Comparison of ENCODE assay signal across 31 cellular contexts in the genomic region with DNA sequence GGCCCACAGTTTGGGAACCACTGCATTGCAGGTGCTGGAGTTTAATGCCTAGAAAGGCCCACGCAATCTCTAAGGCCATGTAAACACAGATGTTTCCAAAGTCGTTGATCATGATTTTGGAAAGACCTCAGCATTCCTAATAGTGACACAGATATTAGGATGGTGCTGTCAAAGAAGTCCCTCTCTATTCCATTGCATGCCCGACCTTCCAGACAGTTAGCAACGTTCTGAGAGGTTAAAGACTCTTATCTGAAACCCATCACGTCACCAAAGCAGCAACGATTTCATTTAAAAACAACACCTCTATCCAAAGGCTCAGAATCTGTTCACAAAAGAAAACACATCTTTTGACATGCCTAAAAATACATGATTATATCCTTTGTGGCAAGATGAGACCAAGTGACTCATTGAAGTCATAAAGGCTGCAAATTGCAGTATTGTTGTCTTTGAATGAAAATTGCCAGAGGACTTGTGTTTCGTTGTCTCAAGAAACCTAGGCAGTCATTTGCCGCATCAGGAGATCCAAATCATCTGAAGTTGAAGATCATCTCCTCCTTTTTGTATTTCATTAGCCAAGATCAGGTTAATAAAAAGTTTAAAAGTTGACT.
DNase-seq lines count a peak whose midpoint lies in the region; ATAC-seq and TF ChIP-seq lines count a peak whose summit lies in the region.
"Had no signal": no experiment of that assay in that cellular context is flagged by ENCODE, and none has a peak within 500 bp of the region (broad histone marks: within the 10 kb centered on the region; RNA-seq: fewer than 3 reads in every experiment).

No MANE protein-coding gene starts in this region.

- peaks cover 4% of the 10 kb centered on the region for H3K9me3 Mint-ChIP-seq in mesothelial cell of epicardium

- peaks cover 79% of the 10 kb centered on the region for H3K4me1 Mint-ChIP-seq in mesothelial cell of epicardium
- H3K4me1 Mint-ChIP-seq: activated naive CD4-positive, alpha-beta T cell treated with anti-CD3 and anti-CD28 coated beads, Interleukin-2, amount 50 U/mL, for 24 hours; naive thymus-derived CD4-positive, alpha-beta T cell had no signal

- peak overlapping the region; percentile 92 for H3K27ac Mint-ChIP-seq in mesothelial cell of epicardium
- H3K27ac Mint-ChIP-seq: activated CD8-positive, alpha-beta T cell treated with anti-CD3 and anti-CD28 coated beads for 36 hours; activated naive CD4-positive, alpha-beta T cell treated with anti-CD3 and anti-CD28 coated beads, Interleukin-2, amount 50 U/mL, for 24 hours; naive thymus-derived CD4-positive, alpha-beta T cell; stimulated activated naive CD8-positive, alpha-beta T cell treated with anti-CD3 and anti-CD28 coated beads, Interleukin-15, Interleukin-2, amounts not matched to agents 100 ng/mL and 50 ng/mL, for 24 hours had no signal

- H3K4me1 ChIP-seq in HEK293 (ENCODE audit: control insufficient read depth, insufficient read depth, low read length) (peaks cover 21% of the 10 kb centered on the region), suprapubic skin (no peaks in the 10 kb centered on the region), upper lobe of left lung (peaks cover 0 to 2% (median 0%) of the 10 kb centered on the region in 4 donors)
- H3K4me1 ChIP-seq: BLaER1, heart left ventricle had no signal

- no peak for TF ChIP-seq POLR2A in suprapubic skin (IDR thresholded peaks at IDR 0.05)
- no peak for TF ChIP-seq POLR2A in upper lobe of left lung (IDR thresholded peaks at IDR 0.05)

- WGBS in suprapubic skin, result 48% methylated on average over 8 of the region's 8 CpGs
- WGBS in upper lobe of left lung, 2 donors, result 64 to 65% methylated on average over 8 of the region's 8 CpGs

- H3K4me3 ChIP-seq in HEK293 (ENCODE audit: low read depth, low read length), result no peak overlapping the region
- no peak overlapping the region for H3K4me3 ChIP-seq in astrocyte of the spinal cord (ENCODE audit: low read depth, low read length)
- no peak overlapping the region for H3K4me3 ChIP-seq in suprapubic skin
- H3K4me3 ChIP-seq in upper lobe of left lung, result no peak overlapping the region
- H3K4me3 ChIP-seq: BLaER1, coronary artery, heart left ventricle, PC-9, thoracic aorta had no signal

- no peaks in the 10 kb centered on the region for H3K36me3 ChIP-seq in HEK293 (ENCODE audit: control insufficient read depth in 2 of 2, insufficient read depth in 1 of 2, low read length in 2 of 2)
- H3K36me3 ChIP-seq in suprapubic skin, result no peaks in the 10 kb centered on the region
- H3K36me3 ChIP-seq in upper lobe of left lung, result no peaks in the 10 kb centered on the region
- H3K36me3 ChIP-seq: BLaER1, heart left ventricle, thoracic aorta had no signal

- TF ChIP-seq CTCF in HEK293 (tag by site-specific recombination; IDR thresholded peaks at IDR 0.05) (no peak), astrocyte of the spinal cord (IDR thresholded peaks at IDR 0.05; ENCODE audit: low read depth, low read length) (no peak), mesothelial cell of epicardium (IDR thresholded peaks at IDR 0.05; ENCODE audit: unreplicated experiment) (no peak), suprapubic skin (IDR thresholded peaks at IDR 0.05) (no peak), upper lobe of left lung (IDR thresholded peaks at IDR 0.05) (no peak)

- TF ChIP-seq EP300 in suprapubic skin (IDR thresholded peaks at IDR 0.05) (no peak), upper lobe of left lung (IDR thresholded peaks at IDR 0.05) (no peak)

- DNase-seq in astrocyte of the spinal cord (ENCODE audit: low read depth, low spot score) (peak; percentile 12), mesothelial cell of epicardium (ENCODE audit: low spot score in 2 of 2, unreplicated experiment in 2 of 2) (no peak), suprapubic skin (ENCODE audit: low spot score in 2 of 2) (no peak), NCI-H1436 (lab: John Stamatoyannopoulos, UW) (no peak), upper lobe of left lung (no peak)
- DNase-seq: activated CD4-positive, alpha-beta T cell treated with anti-CD3 and anti-CD28 coated beads for 1 hour; activated CD8-positive, alpha-beta T cell treated with anti-CD3 and anti-CD28 coated beads for 36 hours; DMS153; effector CD8-positive, alpha-beta T cell; erythroblast; foreskin melanocyte; H7; heart left ventricle; midbrain; naive thymus-derived CD4-positive, alpha-beta T cell; NCI-H1417 treated with DMSO at 0.1 percent for 48 hours; NCI-H2081 treated with DMSO at 0.1 percent for 48 hours; NCI-H345; NCI-H69; occipital lobe; PC-9; SHP77 treated with DMSO at 0.1 percent for 48 hours; stimulated activated CD4-positive, alpha-beta T cell treated with anti-CD3 and anti-CD28 coated beads, Interleukin-1b, Interleukin-23, amount 100 ng/mL, for 48 hours had no signal

- ATAC-seq in HG02840 (IDR thresholded peaks at IDR 0.05; ENCODE audit: low FRiP score, unreplicated experiment) (no peak), upper lobe of left lung (ENCODE audit: low FRiP score in 2 of 2) (no peak)
- ATAC-seq: activated CD8-positive, alpha-beta T cell treated with anti-CD3 and anti-CD28 coated beads for 36 hours; heart left ventricle; naive thymus-derived CD4-positive, alpha-beta T cell had no signal

- CTCF ChIA-PET in HEK293 (lab: Yijun Ruan, JAX), result no interaction called here

- H3K4me3 Mint-ChIP-seq in mesothelial cell of epicardium, result no peak overlapping the region
- H3K4me3 Mint-ChIP-seq: activated CD8-positive, alpha-beta T cell treated with anti-CD3 and anti-CD28 coated beads for 36 hours; activated naive CD4-positive, alpha-beta T cell treated with anti-CD3 and anti-CD28 coated beads, Interleukin-2, amount 50 U/mL, for 24 hours; naive thymus-derived CD4-positive, alpha-beta T cell; stimulated activated naive CD8-positive, alpha-beta T cell treated with anti-CD3 and anti-CD28 coated beads, Interleukin-15, Interleukin-2, amounts not matched to agents 100 ng/mL and 50 ng/mL, for 24 hours had no signal

- in situ Hi-C loops in astrocyte of the spinal cord (cut with HindIII; ENCODE audit: low sequenced_read_pairs), result no loop called here

- H3K9me3 ChIP-seq in HEK293 (ENCODE audit: control insufficient read depth, insufficient read depth, low read depth, low read length) (no peaks in the 10 kb centered on the region; the same call in 1 of the 2 replicates), suprapubic skin (no peaks in the 10 kb centered on the region), upper lobe of left lung (no peaks in the 10 kb centered on the region)
- H3K9me3 ChIP-seq: heart left ventricle, thoracic aorta had no signal

- H3K27me3 Mint-ChIP-seq in mesothelial cell of epicardium (ENCODE audit: low read depth), result no peaks in the 10 kb centered on the region
- H3K27me3 Mint-ChIP-seq: activated CD8-positive, alpha-beta T cell treated with anti-CD3 and anti-CD28 coated beads for 36 hours; stimulated activated naive CD8-positive, alpha-beta T cell treated with anti-CD3 and anti-CD28 coated beads, Interleukin-15, Interleukin-2, amounts not matched to agents 100 ng/mL and 50 ng/mL, for 24 hours had no signal

- peaks cover 3% of the 10 kb centered on the region for H3K36me3 Mint-ChIP-seq in mesothelial cell of epicardium
- H3K36me3 Mint-ChIP-seq: activated naive CD4-positive, alpha-beta T cell treated with anti-CD3 and anti-CD28 coated beads, Interleukin-2, amount 50 U/mL, for 24 hours; naive thymus-derived CD4-positive, alpha-beta T cell had no signal

- peaks cover 3% of the 10 kb centered on the region for H3K27me3 ChIP-seq in suprapubic skin
- H3K27me3 ChIP-seq in upper lobe of left lung, result no peaks in the 10 kb centered on the region
- H3K27me3 ChIP-seq: BLaER1, heart left ventricle had no signal

- peak overlapping the region; percentile 21 for H3K27ac ChIP-seq in HEK293 (ENCODE audit: extremely low read depth, low read depth, low read length)
- H3K27ac ChIP-seq in suprapubic skin, result peak overlapping the region; percentile 5
- H3K27ac ChIP-seq in upper lobe of left lung, result no peak overlapping the region
- H3K27ac ChIP-seq: BLaER1, coronary artery, heart left ventricle, KMS-11, PC-9, thoracic aorta had no signal

- POLR2A ChIA-PET in HEK293 (lab: Yijun Ruan, JAX), result no interaction called here

TF ChIP-seq in HEK293, 187 proteins besides CTCF, POLR2A, EP300 and RAD21:
- no peak for TF ChIP-seq ZBTB20 (tag by site-specific recombination; IDR thresholded peaks at IDR 0.05)
- no peak for TF ChIP-seq ZNF19 (tag by site-specific recombination; IDR thresholded peaks at IDR 0.05; ENCODE audit: low read depth)
- TF ChIP-seq, protein P1, sequence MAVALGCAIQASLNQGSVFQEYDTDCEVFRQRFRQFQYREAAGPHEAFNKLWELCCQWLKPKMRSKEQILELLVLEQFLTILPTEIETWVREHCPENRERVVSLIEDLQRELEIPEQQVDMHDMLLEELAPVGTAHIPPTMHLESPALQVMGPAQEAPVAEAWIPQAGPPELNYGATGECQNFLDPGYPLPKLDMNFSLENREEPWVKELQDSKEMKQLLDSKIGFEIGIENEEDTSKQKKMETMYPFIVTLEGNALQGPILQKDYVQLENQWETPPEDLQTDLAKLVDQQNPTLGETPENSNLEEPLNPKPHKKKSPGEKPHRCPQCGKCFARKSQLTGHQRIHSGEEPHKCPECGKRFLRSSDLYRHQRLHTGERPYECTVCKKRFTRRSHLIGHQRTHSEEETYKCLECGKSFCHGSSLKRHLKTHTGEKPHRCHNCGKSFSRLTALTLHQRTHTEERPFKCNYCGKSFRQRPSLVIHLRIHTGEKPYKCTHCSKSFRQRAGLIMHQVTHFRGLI (tag by site-specific recombination; IDR thresholded peaks at IDR 0.05), result no peak
- no peak for TF ChIP-seq ZNF202 (tag by site-specific recombination; IDR thresholded peaks at IDR 0.05; ENCODE audit: borderline replicate concordance)

Comparison
In these comparisons a context has a peak if more than half of its experiments do, and no peak if none do; other contexts are left out.
1. H3K27ac ChIP-seq: peak in HEK293 (single experiment) and suprapubic skin (single experiment); none in upper lobe of left lung (0 of 4).